In the genomic region with DNA sequence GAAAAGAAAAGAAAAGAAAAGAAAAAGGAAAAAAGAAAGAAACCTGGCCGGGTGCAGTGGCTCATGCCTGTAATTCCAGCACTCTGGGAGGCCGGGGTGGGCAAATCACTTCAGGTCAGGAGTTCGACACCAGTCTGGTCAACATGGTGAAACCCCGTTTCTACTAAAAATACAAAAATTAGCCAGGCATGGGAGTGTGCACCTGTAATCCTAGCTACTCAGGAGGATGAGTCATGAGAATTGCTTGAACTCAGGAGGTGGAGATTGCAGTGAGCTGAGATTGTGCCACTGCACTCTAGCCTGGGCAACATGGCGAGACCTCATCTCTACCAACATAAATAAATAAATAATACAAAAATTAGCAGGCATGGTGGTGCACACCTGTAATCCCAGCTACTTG, we compare ENCODE assay signal across 7 cellular contexts. TPM values are rescaled to one million over a fixed set of nuclear protein-coding genes. Genes with fewer than 3 reads are reported as not detected.
"Had no signal": no experiment of that assay in that cellular context is flagged by ENCODE, and none has a peak within 500 bp of the region (broad histone marks: within the 10 kb centered on the region; RNA-seq: fewer than 3 reads in every experiment).

No MANE protein-coding gene starts in this region.

RNA-seq across cellular contexts. Expression of a gene that starts 2.4 kb away (rescaled TPM):
- polyA plus RNA-seq: cardiac muscle cell had no signal

RNA-seq across cellular contexts. Expression of a gene that starts 19.2 kb away (rescaled TPM):
- total RNA-seq: activated CD4-positive, alpha-beta T cell treated with anti-CD3 and anti-CD28 coated beads, Interleukin-2, amount 10 ng/mL, durations not matched to agents 24 days and 14 days; activated CD8-positive, alpha-beta memory T cell treated with anti-CD3 and anti-CD28 coated beads for 36 hours; aorta; LHCN-M2; Right ventricle myocardium superior; T-helper 1 cell treated with Interleukin-12 subunit alpha and Interleukin-12 subunit beta and Interleukin-4 antibody, amounts not matched to agents 30 ng/mL and 1 ng/mL, for 36 hours had no signal
- polyA plus RNA-seq: aorta had no signal
